10 cellular contexts compared by ENCODE assay signal in the genomic region with DNA sequence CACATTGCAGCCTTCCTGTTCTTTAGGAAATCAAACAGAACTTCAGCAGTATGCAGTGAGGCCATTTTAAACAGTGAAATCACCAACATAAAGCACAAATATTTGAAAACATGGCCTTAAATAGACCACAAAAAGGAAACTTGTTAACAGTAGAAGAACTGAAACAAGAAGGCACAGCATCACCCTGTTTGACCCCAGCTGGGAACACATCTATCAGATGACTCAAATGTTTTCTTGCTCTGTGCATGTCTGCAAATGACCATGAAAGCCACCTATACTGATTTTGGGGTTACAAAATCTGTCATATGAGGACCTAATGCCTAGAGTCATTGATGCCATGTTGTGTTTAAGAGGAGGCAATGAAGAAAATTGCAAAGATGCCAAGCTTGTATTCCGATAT.
DNase-seq lines count a peak whose midpoint lies in the region; ATAC-seq and TF ChIP-seq lines count a peak whose summit lies in the region.
"Had no signal": no experiment of that assay in that cellular context is flagged by ENCODE, and none has a peak within 500 bp of the region (broad histone marks: within the 10 kb centered on the region; RNA-seq: fewer than 3 reads in every experiment).

No MANE protein-coding gene starts in this region.

- BruUV-seq in A673 (replicated peaks; lab: Mats Ljungman, UMichigan): no TSS peak

- TF ChIP-seq POLR2A in vagina (IDR thresholded peaks at IDR 0.05): no peak

- H3K9ac ChIP-seq in mesenchymal stem cell (ENCODE audit: low read length): no peak overlapping the region

- H3K36me3 ChIP-seq in mesenchymal stem cell (ENCODE audit: control insufficient read depth in 1 of 2, insufficient read depth in 2 of 2, low read depth in 1 of 2, low read length in 2 of 2) (no peaks in the 10 kb centered on the region), vagina (no peaks in the 10 kb centered on the region), left lung (no peaks in the 10 kb centered on the region), A673 (ENCODE audit: insufficient read depth, low read length, poor library complexity, severe bottlenecking) (no peaks in the 10 kb centered on the region)

- no peak overlapping the region for H3K27ac ChIP-seq in mesenchymal stem cell (ENCODE audit: low read length, poor library complexity, severe bottlenecking)
- H3K27ac ChIP-seq in vagina: no peak overlapping the region
- peak overlapping the region in 1 of 2 donors; percentile 19 for H3K27ac ChIP-seq in left lung
- H3K27ac ChIP-seq in A673 (ENCODE audit: low read depth, low read length, poor library complexity, severe bottlenecking): no peak overlapping the region

- intact Hi-C loops in vagina (cut with DNase I): no loop called here
- intact Hi-C loops in left lung (cut with DNase I): no loop called here
- intact Hi-C loops in A673 (cut with micrococcal nuclease; ENCODE audit: unreplicated experiment): no loop called here

- H2AFZ ChIP-seq in mesenchymal stem cell (ENCODE audit: low read depth, low read length): no peak overlapping the region

- no peaks in the 10 kb centered on the region for H3K9me3 ChIP-seq in mesenchymal stem cell (ENCODE audit: control insufficient read depth, low read length)
- H3K9me3 ChIP-seq in vagina: no peaks in the 10 kb centered on the region
- H3K9me3 ChIP-seq in left lung: no peaks in the 10 kb centered on the region
- H3K9me3 ChIP-seq in A673 (ENCODE audit: low read depth, low read length, poor library complexity, severe bottlenecking): no peaks in the 10 kb centered on the region

- H3K79me1 ChIP-seq in mesenchymal stem cell (replicated peaks; ENCODE audit: low read length, poor library complexity, severe bottlenecking): no peaks in the 10 kb centered on the region

- no peaks in the 10 kb centered on the region for H3K27me3 ChIP-seq in mesenchymal stem cell (ENCODE audit: control insufficient read depth in 1 of 2, insufficient read depth in 1 of 2, low read length in 2 of 2)
- H3K27me3 ChIP-seq in vagina: no peaks in the 10 kb centered on the region
- H3K27me3 ChIP-seq in left lung: no peaks in the 10 kb centered on the region
- H3K27me3 ChIP-seq in A673 (replicated peaks; ENCODE audit: insufficient read depth, low read depth, low read length, poor library complexity): no peaks in the 10 kb centered on the region

- no peak overlapping the region for H4K91ac ChIP-seq in mesenchymal stem cell (ENCODE audit: low read length)

- H2BK5ac ChIP-seq in mesenchymal stem cell (ENCODE audit: low read depth, low read length, poor library complexity, severe bottlenecking): no peak overlapping the region

- H3K4me2 ChIP-seq in mesenchymal stem cell (ENCODE audit: low read length, poor library complexity, severe bottlenecking): no peak overlapping the region

- peaks cover 5% of the 10 kb centered on the region for H3K4me1 ChIP-seq in mesenchymal stem cell (ENCODE audit: control insufficient read depth, insufficient read depth, low read depth, low read length)
- H3K4me1 ChIP-seq in vagina: no peaks in the 10 kb centered on the region
- peaks cover 2 to 8% of the 10 kb centered on the region in 2 donors for H3K4me1 ChIP-seq in left lung
- H3K4me1 ChIP-seq in A673 (ENCODE audit: insufficient read depth, low read length, poor library complexity, severe bottlenecking): peaks cover 7% of the 10 kb centered on the region

- H3K14ac ChIP-seq in mesenchymal stem cell (ENCODE audit: low read length in 2 of 2): no peak overlapping the region

- H3K4ac ChIP-seq in mesenchymal stem cell (ENCODE audit: low read depth in 1 of 2, low read length in 2 of 2): no peak overlapping the region

- no peak overlapping the region for H2BK12ac ChIP-seq in mesenchymal stem cell (ENCODE audit: low read length in 2 of 2)

- 95% methylated on average over 1 of the region's 1 CpG for WGBS in mesenchymal stem cell

- no peak for TF ChIP-seq CTCF in vagina (IDR thresholded peaks at IDR 0.05)
- no peak for TF ChIP-seq CTCF in left lung (IDR thresholded peaks at IDR 0.05)
- TF ChIP-seq CTCF in A673 (conservative IDR thresholded peaks at IDR 0.05; ENCODE audit: low read depth, low read length): no peak

- no peak overlapping the region for H3K18ac ChIP-seq in mesenchymal stem cell (ENCODE audit: low read depth in 1 of 2, low read length in 2 of 2)

- no peak overlapping the region for H4K8ac ChIP-seq in mesenchymal stem cell (ENCODE audit: low read length)

- CTCF ChIA-PET in A673 (lab: Charles Lee): no interaction called here

- H3K4me3 ChIP-seq in mesenchymal stem cell (ENCODE audit: insufficient read depth in 1 of 2, low read depth in 1 of 2, low read length in 2 of 2) (no peak overlapping the region), vagina (no peak overlapping the region), left lung (no peak overlapping the region), A673 (ENCODE audit: low read depth, low read length, poor library complexity, severe bottlenecking) (no peak overlapping the region)

- no peak overlapping the region for H3K23ac ChIP-seq in mesenchymal stem cell (ENCODE audit: low read length in 2 of 2)

- POLR2A ChIA-PET in A673 (lab: Charles Lee; ENCODE audit: low non-redundant PET): no interaction called here

- no peak overlapping the region for H2AK5ac ChIP-seq in mesenchymal stem cell (ENCODE audit: low read length, severe bottlenecking)

- ATAC-seq in GM18868 (IDR thresholded peaks at IDR 0.05; ENCODE audit: unreplicated experiment): peak; percentile 80
- peak; percentile 67 for ATAC-seq in HG03565 (IDR thresholded peaks at IDR 0.05; ENCODE audit: unreplicated experiment)
- no peak for ATAC-seq in left lung
- ATAC-seq: activated CD8-positive, alpha-beta T cell treated with anti-CD3 and anti-CD28 coated beads, Interleukin-2, amount 10 ng/mL, durations not matched to agents 7 days and 5 days had no signal

- peak; percentile 27 for DNase-seq in HCEC 1CT
- DNase-seq in mesenchymal stem cell: peak; percentile 77
- no peak for DNase-seq in vagina (ENCODE audit: extremely low spot score in 2 of 2)
- no peak for DNase-seq in left lung
- DNase-seq in A673 (ENCODE audit: low spot score): no peak
- DNase-seq in amniotic stem cell (lab: John Stamatoyannopoulos, UW): no peak
- DNase-seq: activated CD8-positive, alpha-beta T cell treated with anti-CD3 and anti-CD28 coated beads, Interleukin-2, amount 10 ng/mL, durations not matched to agents 7 days and 5 days; OCI-M1 had no signal

- no peak overlapping the region for H2BK15ac ChIP-seq in mesenchymal stem cell (ENCODE audit: low read depth, poor library complexity, severe bottlenecking)

- H2BK120ac ChIP-seq in mesenchymal stem cell (ENCODE audit: low read depth, low read length): no peak overlapping the region

Comparison
In these comparisons a context has a peak if more than half of its experiments do, and no peak if none do; other contexts are left out.
1. DNase-seq: peak in HCEC 1CT (single experiment) and mesenchymal stem cell (single experiment); none in vagina (0 of 2), left lung (0 of 2), A673 (single experiment) and amniotic stem cell (single experiment).